14 cellular contexts compared by ENCODE assay signal in genomic region chr16:51577621-51578303, GRCh38.
DNase-seq lines count a peak whose midpoint lies in the region; ATAC-seq and TF ChIP-seq lines count a peak whose summit lies in the region.
"Had no signal": no experiment of that assay in that cellular context is flagged by ENCODE, and none has a peak within 500 bp of the region (broad histone marks: within the 10 kb centered on the region; RNA-seq: fewer than 3 reads in every experiment).

No MANE protein-coding gene starts in this region.

- no peak for TF ChIP-seq CTCF in GM13977 (IDR thresholded peaks at IDR 0.05; ENCODE audit: extremely low read depth, insufficient read depth, missing control alignments)

- in situ Hi-C loops in GM13977 (cut with MboI; ENCODE audit: low pct_unique_long_range_greater_than_20kb, low sequenced_read_pairs, unreplicated experiment), result no loop called here

- DNase-seq in COLO668 (lab: John Stamatoyannopoulos, UW; ENCODE audit: unreplicated experiment), result peak; percentile 52
- peak; percentile 92 for DNase-seq in RPMI7951 (ENCODE audit: low read depth)
- DNase-seq in islet precursor cell, result peak; percentile 86
- no peak for DNase-seq in GM13977 (ENCODE audit: low spot score)
- DNase-seq: activated CD4-positive, alpha-beta T cell treated with anti-CD3 and anti-CD28 coated beads, Interleukin-2, amount 10 ng/mL, durations not matched to agents 7 days and 5 days; CD4-positive, CD25-positive, alpha-beta regulatory T cell; effector CD4-positive, alpha-beta T cell; MV-4-11; Right ventricle myocardium superior; stimulated activated CD4-positive, alpha-beta T cell treated with anti-CD3 and anti-CD28 coated beads, Interleukin-2, amount 100 ng/mL, for 24 hours had no signal

- ATAC-seq in HG02759 (IDR thresholded peaks at IDR 0.05; ENCODE audit: unreplicated experiment) (peak; percentile 56), HG03442 (IDR thresholded peaks at IDR 0.05; ENCODE audit: unreplicated experiment) (no peak), HG03135 (IDR thresholded peaks at IDR 0.05; ENCODE audit: unreplicated experiment) (no peak)
- ATAC-seq in activated CD4-positive, CD25-positive, alpha-beta regulatory T cell treated with anti-CD3 and anti-CD28 coated beads, Interleukin-2, amount 50 U/mL, for 24 hours, result no peak
